ENCODE assay signal across 17 cellular contexts in genomic region chr13:95098916-95099315, GRCh38.
"Had no signal": no experiment of that assay in that cellular context is flagged by ENCODE, and none has a peak within 500 bp of the region (broad histone marks: within the 10 kb centered on the region; RNA-seq: fewer than 3 reads in every experiment).

No MANE protein-coding gene starts in this region.

- ATAC-seq: activated naive CD8-positive, alpha-beta T cell treated with anti-CD3 and anti-CD28 coated beads, Interleukin-2, amount 50 U/mL, for 24 hours; activated T-cell treated with anti-CD3 and anti-CD28 coated beads, Interleukin-2, amount 50 U/mL, for 4 hours; lower lobe of right lung; natural killer cell had no signal

- H3K27ac Mint-ChIP-seq: activated CD4-positive, alpha-beta T cell treated with anti-CD3 and anti-CD28 coated beads, Interleukin-2, amount 10 ng/mL, durations not matched to agents 24 days and 14 days; activated naive CD4-positive, alpha-beta T cell treated with anti-CD3 and anti-CD28 coated beads, Interleukin-2, amount 10 ng/mL, durations not matched to agents 7 days and 5 days; activated naive CD8-positive, alpha-beta T cell treated with anti-CD3 and anti-CD28 coated beads, Interleukin-2, amount 50 U/mL, for 24 hours; natural killer cell had no signal

- H3K27me3 Mint-ChIP-seq: activated CD4-positive, alpha-beta T cell treated with anti-CD3 and anti-CD28 coated beads, Interleukin-2, amount 10 ng/mL, durations not matched to agents 24 days and 14 days; activated naive CD4-positive, alpha-beta T cell treated with anti-CD3 and anti-CD28 coated beads, Interleukin-2, amount 10 ng/mL, durations not matched to agents 7 days and 5 days; activated naive CD8-positive, alpha-beta T cell treated with anti-CD3 and anti-CD28 coated beads, Interleukin-2, amount 50 U/mL, for 24 hours had no signal

- H3K4me1 Mint-ChIP-seq: activated CD4-positive, alpha-beta T cell treated with anti-CD3 and anti-CD28 coated beads, Interleukin-2, amount 10 ng/mL, durations not matched to agents 24 days and 14 days; activated naive CD4-positive, alpha-beta T cell treated with anti-CD3 and anti-CD28 coated beads, Interleukin-2, amount 10 ng/mL, durations not matched to agents 7 days and 5 days; activated naive CD8-positive, alpha-beta T cell treated with anti-CD3 and anti-CD28 coated beads, Interleukin-2, amount 50 U/mL, for 24 hours; natural killer cell had no signal

- H3K27ac ChIP-seq: lower lobe of right lung had no signal

- H3K4me3 ChIP-seq: lower lobe of right lung had no signal

- H3K36me3 ChIP-seq: lower lobe of right lung had no signal

- H3K4me3 Mint-ChIP-seq: activated CD4-positive, alpha-beta T cell treated with anti-CD3 and anti-CD28 coated beads, Interleukin-2, amount 10 ng/mL, durations not matched to agents 24 days and 14 days; activated naive CD4-positive, alpha-beta T cell treated with anti-CD3 and anti-CD28 coated beads, Interleukin-2, amount 10 ng/mL, durations not matched to agents 7 days and 5 days; activated naive CD8-positive, alpha-beta T cell treated with anti-CD3 and anti-CD28 coated beads, Interleukin-2, amount 50 U/mL, for 24 hours; activated T-cell treated with anti-CD3 and anti-CD28 coated beads, Interleukin-2, amount 50 U/mL, for 4 hours; natural killer cell had no signal

- H3K4me1 ChIP-seq: lower lobe of right lung had no signal

- DNase-seq: activated CD4-positive, alpha-beta T cell treated with anti-CD3 and anti-CD28 coated beads, Interleukin-2, amount 10 ng/mL, durations not matched to agents 24 days and 14 days; activated CD8-positive, alpha-beta memory T cell treated with anti-CD3 and anti-CD28 coated beads, Interleukin-2, amount 50 U/mL, for 4 hours; activated effector memory CD4-positive, alpha-beta T cell treated with Interleukin-2 at 50 U/mL for 16 hours; activated naive CD4-positive, alpha-beta T cell treated with anti-CD3 and anti-CD28 coated beads, Interleukin-2, amount 10 ng/mL, durations not matched to agents 7 days and 5 days; activated naive CD8-positive, alpha-beta T cell treated with anti-CD3 and anti-CD28 coated beads, Interleukin-2, amount 50 U/mL, for 24 hours; activated T-cell treated with anti-CD3 and anti-CD28 coated beads, Interleukin-2, amount 50 U/mL, for 4 hours; anterior cingulate cortex; effector CD8-positive, alpha-beta T cell; hypothalamus; lower lobe of right lung; natural killer cell; posterior cingulate gyrus; stimulated activated CD4-positive, alpha-beta T cell treated with anti-CD3 and anti-CD28 coated beads, Interleukin-12 subunit alpha, Interleukin-12 subunit beta, amount 100 ng/mL, for 4 hours; stimulated activated CD4-positive, alpha-beta T cell treated with anti-CD3 and anti-CD28 coated beads, Interleukin-1b, Interleukin-23, amount 100 ng/mL, for 48 hours; stimulated activated CD8-positive, alpha-beta memory T cell treated with anti-CD3 and anti-CD28 coated beads, Interleukin-4, amount 100 ng/mL, for 48 hours; stimulated activated naive CD4-positive, alpha-beta T cell had no signal

- FAIRE-seq: keratinocyte had no signal
